ENCODE assay signal across 32 cellular contexts in genomic region chr1:229973297-229973612, GRCh38.
"Had no signal": no experiment of that assay in that cellular context is flagged by ENCODE, and none has a peak within 500 bp of the region (broad histone marks: within the 10 kb centered on the region; RNA-seq: fewer than 3 reads in every experiment).

No MANE protein-coding gene starts in this region.

- H3K4me3 Mint-ChIP-seq: activated CD4-positive, alpha-beta memory T cell treated with anti-CD3 and anti-CD28 coated beads for 36 hours; activated CD4-positive, alpha-beta T cell treated with anti-CD3 and anti-CD28 coated beads for 36 hours; activated CD4-positive, alpha-beta T cell treated with anti-CD3 and anti-CD28 coated beads, Interleukin-2, amount 10 ng/mL, durations not matched to agents 24 days and 14 days; activated CD8-positive, alpha-beta memory T cell treated with anti-CD3 and anti-CD28 coated beads, Interleukin-2, amount 10 ng/mL, durations not matched to agents 7 days and 5 days; activated CD8-positive, alpha-beta T cell treated with anti-CD3 and anti-CD28 coated beads, Interleukin-2, amount 10 ng/mL, durations not matched to agents 7 days and 5 days; activated naive CD4-positive, alpha-beta T cell treated with anti-CD3 and anti-CD28 coated beads for 36 hours; activated naive CD4-positive, alpha-beta T cell treated with anti-CD3 and anti-CD28 coated beads, Interleukin-2, amount 50 U/mL, for 24 hours; activated naive CD8-positive, alpha-beta T cell treated with anti-CD3 and anti-CD28 coated beads for 36 hours; activated naive CD8-positive, alpha-beta T cell treated with anti-CD3 and anti-CD28 coated beads, Interleukin-2, amount 50 U/mL, for 24 hours; activated T-helper 1 cell treated with anti-CD3 and anti-CD28 coated beads, Interleukin-12 subunit alpha, Interleukin-12 subunit beta, Interleukin-2, Interleukin-4 antibody, amounts not matched to agents 30 ng/mL and 10 ng/mL and 1 ng/mL, durations not matched to agents 14 hours and 24 hours and 36 hours; T-helper 17 cell; T-helper 2 cell treated with Interferon-gamma antibody and Interleukin-4, amounts not matched to agents 5 μg/mL and 100 μg/mL, for 36 hours had no signal

- H3K36me3 Mint-ChIP-seq: activated CD4-positive, alpha-beta memory T cell treated with anti-CD3 and anti-CD28 coated beads for 36 hours; activated CD8-positive, alpha-beta memory T cell treated with anti-CD3 and anti-CD28 coated beads, Interleukin-2, amount 10 ng/mL, durations not matched to agents 7 days and 5 days; activated naive CD4-positive, alpha-beta T cell treated with anti-CD3 and anti-CD28 coated beads, Interleukin-2, amount 50 U/mL, for 24 hours; activated naive CD8-positive, alpha-beta T cell treated with anti-CD3 and anti-CD28 coated beads for 36 hours had no signal

- H3K36me3 ChIP-seq: adrenal gland, esophagus muscularis mucosa, gastroesophageal sphincter, WERI-Rb-1 had no signal

- H3K4me1 ChIP-seq: adrenal gland, body of pancreas, esophagus muscularis mucosa, gastroesophageal sphincter had no signal

- H3K4me1 Mint-ChIP-seq: activated CD8-positive, alpha-beta memory T cell treated with anti-CD3 and anti-CD28 coated beads, Interleukin-2, amount 10 ng/mL, durations not matched to agents 7 days and 5 days; activated naive CD8-positive, alpha-beta T cell treated with anti-CD3 and anti-CD28 coated beads for 36 hours; T-helper 17 cell had no signal

- H3K27ac ChIP-seq: adrenal gland, body of pancreas, esophagus muscularis mucosa, gastroesophageal sphincter, WERI-Rb-1 had no signal

- H3K27me3 Mint-ChIP-seq: activated naive CD8-positive, alpha-beta T cell treated with anti-CD3 and anti-CD28 coated beads for 36 hours had no signal

- FAIRE-seq: colon had no signal

- ATAC-seq: activated CD4-positive, alpha-beta T cell treated with anti-CD3 and anti-CD28 coated beads for 36 hours; activated CD8-positive, alpha-beta memory T cell treated with anti-CD3 and anti-CD28 coated beads, Interleukin-2, amount 10 ng/mL, durations not matched to agents 7 days and 5 days; activated CD8-positive, alpha-beta T cell treated with anti-CD3 and anti-CD28 coated beads, Interleukin-2, amount 10 ng/mL, durations not matched to agents 7 days and 5 days; activated naive CD8-positive, alpha-beta T cell treated with anti-CD3 and anti-CD28 coated beads, Interleukin-2, amount 50 U/mL, for 24 hours; body of pancreas; gastroesophageal sphincter; T-helper 17 cell had no signal

- H3K4me3 ChIP-seq: adrenal gland, body of pancreas, esophagus muscularis mucosa, gastroesophageal sphincter had no signal

- H3K27ac Mint-ChIP-seq: activated CD4-positive, alpha-beta memory T cell treated with anti-CD3 and anti-CD28 coated beads for 36 hours; activated CD4-positive, alpha-beta T cell treated with anti-CD3 and anti-CD28 coated beads for 36 hours; activated CD4-positive, alpha-beta T cell treated with anti-CD3 and anti-CD28 coated beads, Interleukin-2, amount 10 ng/mL, durations not matched to agents 24 days and 14 days; activated CD8-positive, alpha-beta memory T cell treated with anti-CD3 and anti-CD28 coated beads, Interleukin-2, amount 10 ng/mL, durations not matched to agents 7 days and 5 days; activated CD8-positive, alpha-beta T cell treated with anti-CD3 and anti-CD28 coated beads, Interleukin-2, amount 10 ng/mL, durations not matched to agents 7 days and 5 days; activated naive CD4-positive, alpha-beta T cell treated with anti-CD3 and anti-CD28 coated beads for 36 hours; activated naive CD4-positive, alpha-beta T cell treated with anti-CD3 and anti-CD28 coated beads, Interleukin-2, amount 50 U/mL, for 24 hours; activated naive CD8-positive, alpha-beta T cell treated with anti-CD3 and anti-CD28 coated beads for 36 hours; activated naive CD8-positive, alpha-beta T cell treated with anti-CD3 and anti-CD28 coated beads, Interleukin-2, amount 50 U/mL, for 24 hours; activated T-helper 1 cell treated with anti-CD3 and anti-CD28 coated beads, Interleukin-12 subunit alpha, Interleukin-12 subunit beta, Interleukin-2, Interleukin-4 antibody, amounts not matched to agents 30 ng/mL and 10 ng/mL and 1 ng/mL, durations not matched to agents 14 hours and 24 hours and 36 hours; activated T-helper 2 cell treated with anti-CD3 and anti-CD28 coated beads, Interferon-gamma antibody, Interleukin-2, Interleukin-4, amounts not matched to agents 10 μg/mL and 5 μg/mL and 100 μg/mL, durations not matched to agents 14 hours and 24 hours and 36 hours; T-helper 17 cell; T-helper 2 cell treated with Interferon-gamma antibody and Interleukin-4, amounts not matched to agents 5 μg/mL and 100 μg/mL, for 36 hours had no signal

- H3K9me3 Mint-ChIP-seq: activated T-helper 1 cell treated with anti-CD3 and anti-CD28 coated beads, Interleukin-12 subunit alpha, Interleukin-12 subunit beta, Interleukin-2, Interleukin-4 antibody, amounts not matched to agents 30 ng/mL and 10 ng/mL and 1 ng/mL, durations not matched to agents 14 hours and 24 hours and 36 hours had no signal

- H3K27me3 ChIP-seq: adrenal gland, body of pancreas, esophagus muscularis mucosa, gastroesophageal sphincter had no signal

- DNase-seq: activated CD4-positive, alpha-beta memory T cell treated with anti-CD3 and anti-CD28 coated beads for 36 hours; activated CD4-positive, alpha-beta T cell treated with anti-CD3 and anti-CD28 coated beads, Interleukin-2, amount 10 ng/mL, durations not matched to agents 24 days and 14 days; activated CD4-positive, CD25-positive, alpha-beta regulatory T cell; activated CD4-positive, CD25-positive, alpha-beta regulatory T cell treated with anti-CD3 and anti-CD28 coated beads, Interleukin-2, amount 50 U/mL, for 72 hours; activated CD8-positive, alpha-beta memory T cell treated with anti-CD3 and anti-CD28 coated beads, Interleukin-2, amount 10 ng/mL, durations not matched to agents 7 days and 5 days; activated CD8-positive, alpha-beta memory T cell treated with anti-CD3 and anti-CD28 coated beads, Interleukin-2, amount 50 U/mL, for 4 hours; activated CD8-positive, alpha-beta T cell treated with anti-CD3 and anti-CD28 coated beads, Interleukin-2, amount 10 ng/mL, durations not matched to agents 7 days and 5 days; activated effector memory CD4-positive, alpha-beta T cell treated with anti-CD3 and anti-CD28 coated beads, Interleukin-2, amount 50 U/mL, for 16 hours; activated naive CD4-positive, alpha-beta T cell treated with anti-CD3 and anti-CD28 coated beads for 36 hours; activated naive CD8-positive, alpha-beta T cell treated with anti-CD3 and anti-CD28 coated beads for 36 hours; activated naive CD8-positive, alpha-beta T cell treated with anti-CD3 and anti-CD28 coated beads, Interleukin-2, amount 50 U/mL, for 24 hours; activated T-cell treated with anti-CD3 and anti-CD28 coated beads, Interleukin-2, amount 50 U/mL, for 1 hour; activated T-cell treated with anti-CD3 and anti-CD28 coated beads, Interleukin-2, amount 50 U/mL, for 48 hours; adrenal gland; amygdala; aorta; caudate nucleus; effector CD8-positive, alpha-beta T cell; foreskin melanocyte; T-helper 1 cell; T-helper 17 cell; T1000; WERI-Rb-1 had no signal
